ENCODE assay signal across 18 cellular contexts in the genomic region with DNA sequence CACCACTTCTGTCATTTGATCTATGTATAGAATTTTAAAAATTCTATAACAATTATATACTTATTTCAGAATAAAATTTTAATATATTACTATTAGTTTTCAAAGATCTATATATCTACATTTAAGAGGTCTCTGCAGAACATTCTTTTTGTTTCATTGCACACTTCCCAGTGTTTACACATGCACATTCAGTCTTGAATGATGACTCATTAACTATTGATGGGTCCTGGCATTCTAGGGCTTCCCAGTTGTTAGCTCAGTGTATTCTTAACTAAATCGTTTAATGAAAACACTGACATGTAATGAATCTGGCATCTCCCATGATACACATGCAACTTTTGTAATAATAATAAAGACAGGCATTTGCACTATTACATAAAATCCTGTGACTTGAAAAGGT.
DNase-seq lines count a peak whose midpoint lies in the region; ATAC-seq, FAIRE-seq and TF ChIP-seq lines count a peak whose summit lies in the region.
"Had no signal": no experiment of that assay in that cellular context is flagged by ENCODE, and none has a peak within 500 bp of the region (broad histone marks: within the 10 kb centered on the region; RNA-seq: fewer than 3 reads in every experiment).

No MANE protein-coding gene starts in this region.

- no peak overlapping the region for H4K5ac ChIP-seq in IMR-90 (ENCODE audit: low read depth, low read length)

- no peaks in the 10 kb centered on the region for H3K27me3 ChIP-seq in IMR-90 (ENCODE audit: control insufficient read depth, insufficient read depth, low read length)
- H3K27me3 ChIP-seq in neural progenitor cell: no peaks in the 10 kb centered on the region
- no peaks in the 10 kb centered on the region for H3K27me3 ChIP-seq in CD4-positive, alpha-beta memory T cell (ENCODE audit: insufficient read depth, low read length)
- H3K27me3 ChIP-seq: tibial artery had no signal

- H3K18ac ChIP-seq in IMR-90 (ENCODE audit: low read depth, low read length): no peak overlapping the region

- H3K36me3 ChIP-seq in IMR-90 (ENCODE audit: control insufficient read depth, insufficient read depth, low read length) (peaks cover 3% of the 10 kb centered on the region), kidney (ENCODE audit: control insufficient read depth in 1 of 2, insufficient read depth in 2 of 2, low read length in 2 of 2) (no peaks in the 10 kb centered on the region), neural progenitor cell (no peaks in the 10 kb centered on the region)
- H3K36me3 ChIP-seq in CD4-positive, alpha-beta memory T cell (ENCODE audit: insufficient read depth, low read length): peaks cover 15% of the 10 kb centered on the region

- no peaks in the 10 kb centered on the region for H3K27me3 Mint-ChIP-seq in neural progenitor cell (ENCODE audit: insufficient read depth, low read depth)
- no peaks in the 10 kb centered on the region for H3K27me3 Mint-ChIP-seq in CD4-positive, alpha-beta memory T cell
- H3K27me3 Mint-ChIP-seq: IgD-negative memory B cell had no signal

- WGBS in IMR-90 (ENCODE audit: extremely low coverage in 2 of 2, insufficient read length in 1 of 2), 2 experiments: no CpG with 5 or more reads among the region's 1 CpG

- BruUV-seq in IMR-90 (replicated peaks; lab: Mats Ljungman, UMichigan): no TSS peak

- TF ChIP-seq CTCF in AG10803 (conservative IDR thresholded peaks at IDR 0.05; ENCODE audit: low read length) (no peak), IMR-90 (conservative IDR thresholded peaks at IDR 0.05; ENCODE audit: low read depth, low read length) (no peak), cardiac fibroblast (IDR thresholded peaks at IDR 0.05; ENCODE audit: low read depth, low read length) (no peak), kidney (IDR thresholded peaks at IDR 0.05; ENCODE audit: borderline replicate concordance, extremely low read depth, insufficient read depth) (no peak), neural progenitor cell (IDR thresholded peaks at IDR 0.05) (no peak)

- TF ChIP-seq POLR2A in IMR-90 (IDR thresholded peaks at IDR 0.05; ENCODE audit: low read depth, low read length): no peak

- peak overlapping the region; percentile 78 for H2BK5ac ChIP-seq in IMR-90 (ENCODE audit: low read depth, low read length, poor library complexity, severe bottlenecking)

- H3K14ac ChIP-seq in IMR-90 (replicated peaks; ENCODE audit: low read depth, low read length): no peak overlapping the region

- intact Hi-C loops in IMR-90 (cut with micrococcal nuclease) (no loop called here), kidney (cut with DNase I) (no loop called here)
- intact Hi-C loops in CD4-positive, alpha-beta memory T cell (cut with micrococcal nuclease): no loop called here

- no peak overlapping the region for H3K23ac ChIP-seq in IMR-90 (ENCODE audit: low read depth, low read length)

- H3F3A ChIP-seq in neural progenitor cell (ENCODE audit: low read depth): no peaks in the 10 kb centered on the region

- in situ Hi-C loops in IMR-90 (cut with MboI; ENCODE audit: low sequenced_read_pairs): no loop called here

- H3K9ac ChIP-seq in IMR-90 (ENCODE audit: low read depth, low read length) (no peak overlapping the region), kidney (ENCODE audit: low read length in 2 of 2) (no peak overlapping the region), neural progenitor cell (no peak overlapping the region)

- no peak overlapping the region for H4K91ac ChIP-seq in IMR-90 (ENCODE audit: insufficient read depth, low read depth, low read length)

- peak; percentile 90 for ATAC-seq in IMR-90 (ENCODE audit: low read depth)
- ATAC-seq: left colon had no signal

- no peak overlapping the region for H2BK15ac ChIP-seq in IMR-90 (ENCODE audit: low read depth, low read length)

- H3K9me3 ChIP-seq in IMR-90 (ENCODE audit: control insufficient read depth, insufficient read depth, low read length): no peaks in the 10 kb centered on the region
- no peaks in the 10 kb centered on the region for H3K9me3 ChIP-seq in kidney (ENCODE audit: control insufficient read depth in 1 of 2, low read length in 2 of 2)
- H3K9me3 ChIP-seq in neural progenitor cell (ENCODE audit: low read depth): no peaks in the 10 kb centered on the region
- no peaks in the 10 kb centered on the region for H3K9me3 ChIP-seq in CD4-positive, alpha-beta memory T cell (ENCODE audit: control insufficient read depth in 1 of 2, low read length in 2 of 2)
- H3K9me3 ChIP-seq: psoas muscle, tibial artery had no signal

- no peak overlapping the region for H3K56ac ChIP-seq in IMR-90 (ENCODE audit: extremely low read depth, insufficient read depth, low read length)

- POLR2A ChIA-PET in IMR-90 (lab: Charles Lee; ENCODE audit: unreplicated experiment): no interaction called here
- POLR2A ChIA-PET in CD4-positive, alpha-beta memory T cell (lab: Charles Lee; ENCODE audit: partially characterized antibody): no interaction called here

- H2AK9ac ChIP-seq in IMR-90 (replicated peaks; ENCODE audit: low read depth, low read length, poor library complexity): no peak overlapping the region

- H3K4me1 Mint-ChIP-seq in neural progenitor cell: peaks cover 6% of the 10 kb centered on the region
- peaks cover 14 to 40% (median 26%) of the 10 kb centered on the region in 4 donors for H3K4me1 Mint-ChIP-seq in CD4-positive, alpha-beta memory T cell

- H3K4me2 ChIP-seq in IMR-90 (ENCODE audit: low read depth, low read length) (no peak overlapping the region), neural progenitor cell (no peak overlapping the region)

- H3K79me2 ChIP-seq in neural progenitor cell (ENCODE audit: low read depth): no peaks in the 10 kb centered on the region

- peak; percentile 52 for DNase-seq in AG10803 (ENCODE audit: low read depth)
- peak; percentile 87 for DNase-seq in IMR-90
- peak; percentile 18 to 48 for DNase-seq in cardiac fibroblast (ENCODE audit: low read depth in 2 of 2)
- DNase-seq in kidney: no peak
- no peak for DNase-seq in pons (ENCODE audit: low spot score)
- no peak for DNase-seq in stimulated activated CD4-positive, alpha-beta T cell treated with anti-CD3 and anti-CD28 coated beads, Interleukin-2, amount 100 ng/mL, for 24 hours
- no peak for DNase-seq in neural progenitor cell (ENCODE audit: low spot score)
- DNase-seq in CD4-positive, alpha-beta memory T cell: no peak
- DNase-seq: activated CD8-positive, alpha-beta memory T cell treated with anti-CD3 and anti-CD28 coated beads for 24 hours; aorta; glutamatergic neuron; left colon; NCI-H1092; psoas muscle; stimulated activated CD4-positive, alpha-beta T cell treated with anti-CD3 and anti-CD28 coated beads, Interleukin-1b, Interleukin-23, amount 100 ng/mL, for 48 hours; stimulated activated CD8-positive, alpha-beta memory T cell treated with anti-CD3 and anti-CD28 coated beads, Interleukin-4, amount 100 ng/mL, for 48 hours; tibial artery had no signal

- no peak for TF ChIP-seq RAD21 in IMR-90 (IDR thresholded peaks at IDR 0.05; ENCODE audit: low read length)

- H3K79me1 ChIP-seq in IMR-90 (ENCODE audit: low read depth in 1 of 2, low read length in 2 of 2): peaks cover 5 to 22% of the 10 kb centered on the region in 2 experiments; a peak in 3 of 4 replicates

- H4K8ac ChIP-seq in IMR-90 (ENCODE audit: low read depth in 2 of 2, low read length in 2 of 2): 0 out of 4 replicates have a peak overlapping the region, but pooled peaks of 1 of the 2 experiments have one; percentile 72

- FAIRE-seq in kidney (lab: Jason Lieb, UNC): peak; percentile 66

- H2AK5ac ChIP-seq in IMR-90 (ENCODE audit: low read depth, low read length): 0 out of 2 replicates have a peak overlapping the region, but pooled peaks have one; percentile 65

- peak overlapping the region; percentile 70 for H3K27ac ChIP-seq in IMR-90 (ENCODE audit: insufficient read depth, low read length)
- no peak overlapping the region for H3K27ac ChIP-seq in kidney (ENCODE audit: low read depth in 2 of 2, low read length in 2 of 2)
- no peak overlapping the region for H3K27ac ChIP-seq in neural progenitor cell
- H3K27ac ChIP-seq in CD4-positive, alpha-beta memory T cell (ENCODE audit: low read depth, low read length): no peak overlapping the region
- H3K27ac ChIP-seq: psoas muscle, tibial artery had no signal

- CTCF ChIA-PET in IMR-90 (lab: Yijun Ruan, JAX): interaction anchor here (0.7 kb wide), 1 partner anchor 63 kb away, joined by 3 read pairs; no protein-coding TSS in a partner anchor
- CTCF ChIA-PET in CD4-positive, alpha-beta memory T cell (lab: Charles Lee; ENCODE audit: partially characterized antibody): no interaction called here

- H3K4me3 Mint-ChIP-seq in neural progenitor cell: no peak overlapping the region
- H3K4me3 Mint-ChIP-seq in CD4-positive, alpha-beta memory T cell: no peak overlapping the region
- H3K4me3 Mint-ChIP-seq: IgD-negative memory B cell had no signal

- H4K20me1 ChIP-seq in IMR-90 (ENCODE audit: insufficient read depth, low read length) (no peaks in the 10 kb centered on the region; the same call in 1 of the 2 replicates), neural progenitor cell (ENCODE audit: low read depth) (no peaks in the 10 kb centered on the region)

- H3K4ac ChIP-seq in IMR-90 (ENCODE audit: low read depth, low read length): peak overlapping the region; percentile 76; the same call in 1 of the 2 replicates

- H2BK20ac ChIP-seq in IMR-90 (ENCODE audit: low read depth, low read length): 0 out of 2 replicates have a peak overlapping the region, but pooled peaks have one; percentile 73

- no peak overlapping the region for H3K27ac Mint-ChIP-seq in neural progenitor cell
- peak overlapping the region in 1 of 7 donors; percentile 0 for H3K27ac Mint-ChIP-seq in CD4-positive, alpha-beta memory T cell

- no peak overlapping the region for H3K4me3 ChIP-seq in AG10803 (ENCODE audit: low read length)
- no peak overlapping the region for H3K4me3 ChIP-seq in IMR-90 (ENCODE audit: insufficient read depth, low read depth, low read length)
- H3K4me3 ChIP-seq in cardiac fibroblast (replicated peaks in 1 of 2; ENCODE audit: low read depth in 2 of 2, low read length in 2 of 2): no peak overlapping the region
- no peak overlapping the region for H3K4me3 ChIP-seq in kidney (ENCODE audit: low read length in 2 of 2)
- no peak overlapping the region for H3K4me3 ChIP-seq in neural progenitor cell
- H3K4me3 ChIP-seq in CD4-positive, alpha-beta memory T cell (ENCODE audit: low read length in 2 of 2): no peak overlapping the region
- H3K4me3 ChIP-seq: psoas muscle, tibial artery had no signal

- H3K4me1 ChIP-seq in IMR-90 (ENCODE audit: control insufficient read depth, insufficient read depth, low read length): peaks cover 10% of the 10 kb centered on the region
- no peaks in the 10 kb centered on the region for H3K4me1 ChIP-seq in kidney (ENCODE audit: control insufficient read depth in 1 of 2, insufficient read depth in 1 of 2, low read depth in 1 of 2, low read length in 2 of 2)
- H3K4me1 ChIP-seq in neural progenitor cell: no peaks in the 10 kb centered on the region
- H3K4me1 ChIP-seq in CD4-positive, alpha-beta memory T cell (ENCODE audit: insufficient read depth, low read length): no peaks in the 10 kb centered on the region
- H3K4me1 ChIP-seq: psoas muscle had no signal

- H2AFZ ChIP-seq in IMR-90 (replicated peaks; ENCODE audit: low read length, poor library complexity) (no peak overlapping the region), neural progenitor cell (replicated peaks) (no peak overlapping the region)

- H3K9me1 ChIP-seq in IMR-90 (ENCODE audit: insufficient read depth, low read length): peaks cover 8% of the 10 kb centered on the region; the same call in 1 of the 2 replicates

- H3K36me3 Mint-ChIP-seq in neural progenitor cell: peaks cover 3% of the 10 kb centered on the region
- peaks cover 48 to 52% of the 10 kb centered on the region in 2 donors for H3K36me3 Mint-ChIP-seq in CD4-positive, alpha-beta memory T cell

- H2BK120ac ChIP-seq in IMR-90 (ENCODE audit: low read depth, low read length): no peak overlapping the region

- dilution Hi-C loops in IMR-90 (cut with HindIII; ENCODE audit: low sequenced_read_pairs, unreplicated experiment): no loop called here

- no peaks in the 10 kb centered on the region for H3K9me3 Mint-ChIP-seq in neural progenitor cell
- peaks cover 0 to 2% (median 0%) of the 10 kb centered on the region in 8 donors for H3K9me3 Mint-ChIP-seq in CD4-positive, alpha-beta memory T cell

Comparison
In these comparisons a context has a peak if more than half of its experiments do, and no peak if none do; other contexts are left out.
1. DNase-seq: peak in AG10803 (single experiment), IMR-90 (single experiment) and cardiac fibroblast (2 of 2); none in kidney (single experiment), pons (single experiment), stimulated activated CD4-positive, alpha-beta T cell treated with anti-CD3 and anti-CD28 coated beads, Interleukin-2, amount 100 ng/mL, for 24 hours (0 of 2), neural progenitor cell (single experiment) and CD4-positive, alpha-beta memory T cell (0 of 5).